Comparison of ENCODE assay signal across 14 cellular contexts in the genomic region with DNA sequence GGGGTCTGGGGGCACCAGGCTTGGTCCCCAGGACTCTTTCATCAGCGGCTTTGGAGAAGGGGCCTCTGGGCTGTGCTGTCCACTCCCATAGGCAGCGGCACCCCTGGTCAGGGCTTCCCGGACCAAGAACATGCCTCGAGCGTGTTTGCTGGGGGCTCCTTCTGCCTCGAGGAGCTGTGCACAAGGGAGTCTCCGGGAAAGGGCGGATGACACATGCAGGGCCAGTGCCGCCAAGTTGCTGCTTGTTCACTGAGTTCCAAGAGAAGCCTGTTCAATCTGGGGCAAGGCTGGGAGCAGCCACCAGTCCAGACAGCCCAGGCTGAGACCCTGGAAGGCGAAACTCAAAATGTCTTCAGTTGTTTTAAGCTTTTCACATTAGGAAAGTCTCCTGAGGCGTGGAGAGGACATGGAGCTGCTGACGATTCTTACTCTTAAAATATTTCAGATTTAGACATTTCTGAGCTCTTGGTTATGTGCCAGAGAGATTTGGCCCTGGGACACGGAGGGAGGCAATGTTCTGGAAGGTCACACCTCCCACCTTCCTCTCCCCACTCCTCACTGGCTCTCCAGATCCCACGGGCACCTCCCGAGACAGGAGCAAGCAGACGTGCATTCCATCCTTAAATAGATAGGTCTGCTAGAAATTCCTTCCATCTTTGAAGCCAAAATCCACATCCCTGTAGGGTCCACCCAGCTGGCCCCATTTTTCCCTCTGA.
DNase-seq lines count a peak whose midpoint lies in the region; ATAC-seq and TF ChIP-seq lines count a peak whose summit lies in the region.
"Had no signal": no experiment of that assay in that cellular context is flagged by ENCODE, and none has a peak within 500 bp of the region (broad histone marks: within the 10 kb centered on the region; RNA-seq: fewer than 3 reads in every experiment).

No MANE protein-coding gene starts in this region.

- H3K9me3 ChIP-seq in mammary epithelial cell (replicated peaks; ENCODE audit: insufficient read depth, low read length) (no peaks in the 10 kb centered on the region), heart right ventricle (peaks cover 0 to 9% (median 0%) of the 10 kb centered on the region in 11 donors), psoas muscle (no peaks in the 10 kb centered on the region)

- dilution Hi-C loops in mammary epithelial cell (cut with HindIII; ENCODE audit: low sequenced_read_pairs) = loop anchor here (5.0 kb wide), 2 partner anchors 54 to 229 kb away; no protein-coding TSS in a partner anchor

- no peaks in the 10 kb centered on the region for H3K36me3 ChIP-seq in mammary epithelial cell (ENCODE audit: insufficient read depth, low read length)
- H3K36me3 ChIP-seq in heart right ventricle = no peaks in the 10 kb centered on the region
- no peaks in the 10 kb centered on the region for H3K36me3 ChIP-seq in psoas muscle (ENCODE audit: insufficient read depth in 1 of 2, low read depth in 1 of 2)
- H3K36me3 ChIP-seq: stomach had no signal

- H4K20me1 ChIP-seq in mammary epithelial cell (ENCODE audit: insufficient read depth, low read length) = no peaks in the 10 kb centered on the region

- no TSS peak for BruUV-seq in mammary epithelial cell (replicated peaks; lab: Mats Ljungman, UMichigan)

- WGBS in mammary epithelial cell (ENCODE audit: low coverage, missing lambda C conversion rate) = 31% methylated on average over 15 of the region's 16 CpGs
- 41 to 45% methylated on average over 16 of the region's 16 CpGs for WGBS in heart right ventricle, 2 donors
- WGBS in psoas muscle, 3 donors = 47 to 55% (median 47%) methylated on average over 16 of the region's 16 CpGs

- peak overlapping the region; percentile 65 for H3K4me2 ChIP-seq in mammary epithelial cell (ENCODE audit: insufficient read depth, low read depth, low read length)

- peak in 5 of 8 donors; percentile 18 to 64 (median 39) for ATAC-seq in heart right ventricle
- no peak for ATAC-seq in psoas muscle
- ATAC-seq in GM21619 (IDR thresholded peaks at IDR 0.05; ENCODE audit: unreplicated experiment) = no peak
- no peak for ATAC-seq in HG03159 (IDR thresholded peaks at IDR 0.05; ENCODE audit: unreplicated experiment)
- ATAC-seq in GM19467 (IDR thresholded peaks at IDR 0.05; ENCODE audit: unreplicated experiment) = no peak
- ATAC-seq: activated T-cell treated with anti-CD3 and anti-CD28 coated beads, Interleukin-2, amount 50 U/mL, for 4 hours had no signal

- peaks cover 42% of the 10 kb centered on the region for H3K4me1 ChIP-seq in mammary epithelial cell (ENCODE audit: insufficient read depth, low read length)
- H3K4me1 ChIP-seq in heart right ventricle = peaks cover 0 to 10% (median 0%) of the 10 kb centered on the region in 9 donors
- H3K4me1 ChIP-seq in psoas muscle = no peaks in the 10 kb centered on the region
- H3K4me1 ChIP-seq: stomach had no signal

- DNase-seq in ELR (ENCODE audit: low read depth) = peak; percentile 62
- peak; percentile 86 for DNase-seq in mammary epithelial cell
- no peak for DNase-seq in heart right ventricle
- DNase-seq in psoas muscle = peak; percentile 53
- no peak for DNase-seq in NCI-H128 (lab: John Stamatoyannopoulos, UW; ENCODE audit: unreplicated experiment)
- DNase-seq: activated T-cell treated with anti-CD3 and anti-CD28 coated beads, Interleukin-2, amount 50 U/mL, for 4 hours; C1 segment of cervical spinal cord; DND-41; effector memory CD4-positive, alpha-beta T cell; NCI-H2171; stomach had no signal

- TF ChIP-seq CTCF in mammary epithelial cell (conservative IDR thresholded peaks at IDR 0.05 in 1 of 2, IDR thresholded peaks at IDR 0.05 in 1 of 2; ENCODE audit: extremely low read depth in 1 of 2, insufficient read depth in 1 of 2, low read depth in 1 of 2, low read length in 2 of 2) = no peak
- no peak for TF ChIP-seq CTCF in heart right ventricle (IDR thresholded peaks at IDR 0.05)
- TF ChIP-seq CTCF in psoas muscle (IDR thresholded peaks at IDR 0.05) = no peak

- CTCF ChIA-PET in mammary epithelial cell (lab: Charles Lee; ENCODE audit: low non-redundant PET) = no interaction called here

- H3K27me3 ChIP-seq in mammary epithelial cell (ENCODE audit: insufficient read depth, low read length) = no peaks in the 10 kb centered on the region
- H3K27me3 ChIP-seq in heart right ventricle = peaks cover 0 to 34% (median 24%) of the 10 kb centered on the region in 7 donors
- peaks cover 0 to 22% (median 6%) of the 10 kb centered on the region in 3 donors for H3K27me3 ChIP-seq in psoas muscle (ENCODE audit: insufficient read depth in 3 of 3, low read length in 2 of 3)

- intact Hi-C loops in mammary epithelial cell (cut with micrococcal nuclease) = loop anchor here (10.0 kb wide), 1 partner anchor 86 kb away; the partner anchor contains the start of gene ZNF469
- intact Hi-C loops in heart right ventricle (cut with DNase I) = no loop called here
- intact Hi-C loops in psoas muscle (cut with DNase I) = no loop called here

- in situ Hi-C loops in mammary epithelial cell (cut with MboI; ENCODE audit: low sequenced_read_pairs in 2 of 2) = no loop called here

- no peaks in the 10 kb centered on the region for H3K79me2 ChIP-seq in mammary epithelial cell (ENCODE audit: insufficient read depth, low read length)

- peak overlapping the region; percentile 6 for H2AFZ ChIP-seq in mammary epithelial cell (ENCODE audit: low read depth, low read length)

- H3K4me3 ChIP-seq in mammary epithelial cell (replicated peaks in 1 of 3; ENCODE audit: insufficient read depth in 1 of 3, low read depth in 2 of 3, low read length in 3 of 3) = no peak overlapping the region
- no peak overlapping the region for H3K4me3 ChIP-seq in heart right ventricle
- no peak overlapping the region for H3K4me3 ChIP-seq in psoas muscle
- H3K4me3 ChIP-seq: stomach had no signal

- H3K9ac ChIP-seq in mammary epithelial cell (ENCODE audit: insufficient read depth, low read length) = no peak overlapping the region

- peak overlapping the region; percentile 66 for H3K27ac ChIP-seq in mammary epithelial cell (ENCODE audit: insufficient read depth, low read depth, low read length)
- H3K27ac ChIP-seq in heart right ventricle = no peak overlapping the region
- no peak overlapping the region for H3K27ac ChIP-seq in psoas muscle
- H3K27ac ChIP-seq: stomach had no signal

Comparison
In these comparisons a context has a peak if more than half of its experiments do, and no peak if none do; other contexts are left out.
1. DNase-seq: peak in ELR (single experiment), mammary epithelial cell (single experiment) and psoas muscle (2 of 2); none in heart right ventricle (0 of 2) and NCI-H128 (single experiment).
2. ATAC-seq: peak in heart right ventricle (5 of 8); none in psoas muscle (0 of 4), GM21619 (single experiment), HG03159 (single experiment) and GM19467 (single experiment).